13 cellular contexts compared by ENCODE assay signal in genomic region chr1:87044424-87044823, GRCh38.
DNase-seq lines count a peak whose midpoint lies in the region; ATAC-seq lines count a peak whose summit lies in the region.
"Had no signal": no experiment of that assay in that cellular context is flagged by ENCODE, and none has a peak within 500 bp of the region (broad histone marks: within the 10 kb centered on the region; RNA-seq: fewer than 3 reads in every experiment).

No MANE protein-coding gene starts in this region.

- peak overlapping the region; percentile 91 for H3K27ac Mint-ChIP-seq in activated T-helper 1 cell treated with anti-CD3 and anti-CD28 coated beads, Interleukin-12 subunit alpha, Interleukin-12 subunit beta, Interleukin-2, Interleukin-4 antibody, amounts not matched to agents 30 ng/mL and 10 ng/mL and 1 ng/mL, durations not matched to agents 14 hours and 24 hours and 36 hours
- H3K27ac Mint-ChIP-seq: HFFc6 had no signal

- H3K4me3 Mint-ChIP-seq in activated T-helper 1 cell treated with anti-CD3 and anti-CD28 coated beads, Interleukin-12 subunit alpha, Interleukin-12 subunit beta, Interleukin-2, Interleukin-4 antibody, amounts not matched to agents 30 ng/mL and 10 ng/mL and 1 ng/mL, durations not matched to agents 14 hours and 24 hours and 36 hours, result no peak overlapping the region
- H3K4me3 Mint-ChIP-seq: HFFc6 had no signal

- ATAC-seq in GM18502 (IDR thresholded peaks at IDR 0.05; ENCODE audit: poor library complexity, unreplicated experiment), result peak; percentile 41
- ATAC-seq in GM19452 (IDR thresholded peaks at IDR 0.05; ENCODE audit: unreplicated experiment), result peak; percentile 37
- peak; percentile 45 for ATAC-seq in HG03025 (IDR thresholded peaks at IDR 0.05; ENCODE audit: low FRiP score, unreplicated experiment)
- no peak for ATAC-seq in stimulated activated naive CD8-positive, alpha-beta T cell treated with anti-CD3 and anti-CD28 coated beads, Interleukin-15, Interleukin-2, amounts not matched to agents 100 U/mL and 50 U/mL, for 24 hours

- DNase-seq in activated T-helper 1 cell treated with anti-CD3 and anti-CD28 coated beads, Interleukin-12 subunit alpha, Interleukin-12 subunit beta, Interleukin-2, Interleukin-4 antibody, amounts not matched to agents 30 ng/mL and 10 ng/mL and 1 ng/mL, durations not matched to agents 14 hours and 24 hours and 36 hours (ENCODE audit: low spot score), result no peak
- DNase-seq in NCI-H2081 treated with DMSO at 0.1 percent for 48 hours (lab: John Stamatoyannopoulos, UW), result no peak
- no peak for DNase-seq in stimulated activated naive CD8-positive, alpha-beta T cell treated with anti-CD3 and anti-CD28 coated beads, Interleukin-15, Interleukin-2, amounts not matched to agents 100 U/mL and 50 U/mL, for 24 hours
- DNase-seq in pons (ENCODE audit: low spot score), result no peak
- DNase-seq in activated gamma-delta T cell (lab: John Stamatoyannopoulos, UW), result no peak
- DNase-seq: HFFc6, Karpas-422, left ventricle myocardium inferior, NCI-H2171 treated with DMSO at 0.1 percent for 48 hours, occipital lobe had no signal

- H3K27me3 Mint-ChIP-seq in activated T-helper 1 cell treated with anti-CD3 and anti-CD28 coated beads, Interleukin-12 subunit alpha, Interleukin-12 subunit beta, Interleukin-2, Interleukin-4 antibody, amounts not matched to agents 30 ng/mL and 10 ng/mL and 1 ng/mL, durations not matched to agents 14 hours and 24 hours and 36 hours (ENCODE audit: insufficient read depth), result no peaks in the 10 kb centered on the region

- intact Hi-C loops in activated T-helper 1 cell treated with anti-CD3 and anti-CD28 coated beads, Interleukin-12 subunit alpha, Interleukin-12 subunit beta, Interleukin-2, Interleukin-4 antibody, amounts not matched to agents 30 ng/mL and 10 ng/mL and 1 ng/mL, durations not matched to agents 14 hours and 24 hours and 36 hours (cut with micrococcal nuclease), result no loop called here

- peaks cover 22% of the 10 kb centered on the region for H3K4me1 Mint-ChIP-seq in activated T-helper 1 cell treated with anti-CD3 and anti-CD28 coated beads, Interleukin-12 subunit alpha, Interleukin-12 subunit beta, Interleukin-2, Interleukin-4 antibody, amounts not matched to agents 30 ng/mL and 10 ng/mL and 1 ng/mL, durations not matched to agents 14 hours and 24 hours and 36 hours (ENCODE audit: low read depth)

- H3K9me3 Mint-ChIP-seq in activated T-helper 1 cell treated with anti-CD3 and anti-CD28 coated beads, Interleukin-12 subunit alpha, Interleukin-12 subunit beta, Interleukin-2, Interleukin-4 antibody, amounts not matched to agents 30 ng/mL and 10 ng/mL and 1 ng/mL, durations not matched to agents 14 hours and 24 hours and 36 hours, result peaks cover 22% of the 10 kb centered on the region
- H3K9me3 Mint-ChIP-seq: HFFc6 had no signal

- peaks cover 5% of the 10 kb centered on the region for H3K36me3 Mint-ChIP-seq in activated T-helper 1 cell treated with anti-CD3 and anti-CD28 coated beads, Interleukin-12 subunit alpha, Interleukin-12 subunit beta, Interleukin-2, Interleukin-4 antibody, amounts not matched to agents 30 ng/mL and 10 ng/mL and 1 ng/mL, durations not matched to agents 14 hours and 24 hours and 36 hours (ENCODE audit: low read depth)
